8 cellular contexts compared by ENCODE assay signal in genomic region chr15:41416742-41417417, GRCh38. TPM values are rescaled to one million over a fixed set of nuclear protein-coding genes. Genes with fewer than 3 reads are reported as not detected.
DNase-seq lines count a peak whose midpoint lies in the region; ATAC-seq, FAIRE-seq and TF ChIP-seq lines count a peak whose summit lies in the region.

Gene RTF1, plus strand, starts transcription at chr15:41417095. Its CDS starts 21 bp downstream, at chr15:41417116.

- H3K4me1 ChIP-seq in kidney (ENCODE audit: control insufficient read depth in 1 of 2, insufficient read depth in 1 of 2, low read depth in 1 of 2, low read length in 2 of 2), result peaks cover 6 to 10% of the 10 kb centered on the region in 2 donors

- H3K27ac ChIP-seq in kidney (ENCODE audit: low read depth in 2 of 2, low read length in 2 of 2), result peak within 1 kb of the TSS; percentile 71 to 81

- no peak for FAIRE-seq in kidney (lab: Jason Lieb, UNC)

- no peak for TF ChIP-seq CTCF in kidney (IDR thresholded peaks at IDR 0.05; ENCODE audit: borderline replicate concordance, extremely low read depth, insufficient read depth)

- no peaks in the 10 kb centered on the region for H3K36me3 ChIP-seq in kidney (ENCODE audit: control insufficient read depth in 1 of 2, insufficient read depth in 2 of 2, low read length in 2 of 2)

- intact Hi-C loops in kidney (cut with DNase I), result no loop called here

- no peaks in the 10 kb centered on the region for H3K9me3 ChIP-seq in kidney (ENCODE audit: control insufficient read depth in 1 of 2, low read length in 2 of 2)

- peak within 1 kb of the TSS; percentile 93 to 98 for H3K4me3 ChIP-seq in kidney (ENCODE audit: low read length in 2 of 2)

- peak; percentile 85 for ATAC-seq in GM19023 (IDR thresholded peaks at IDR 0.05; ENCODE audit: unreplicated experiment)
- peak; percentile 74 for ATAC-seq in HG03196 (IDR thresholded peaks at IDR 0.05; ENCODE audit: unreplicated experiment)

- H3K9ac ChIP-seq in kidney (ENCODE audit: low read length in 2 of 2), result peak within 1 kb of the TSS; percentile 90 to 95

- DNase-seq in AG08396 (ENCODE audit: low spot score), result peak; percentile 99
- DNase-seq in NCI-H510A (lab: John Stamatoyannopoulos, UW), result peak; percentile 45
- peak; percentile 95 for DNase-seq in activated CD4-positive, alpha-beta T cell treated with anti-CD3 and anti-CD28 coated beads for 1 hour
- peak; percentile 67 to 81 for DNase-seq in cerebellar nuclear complex (lab: John Stamatoyannopoulos, UW)
- DNase-seq in kidney, result peak; percentile 98
- DNase-seq in stimulated activated CD4-positive, alpha-beta T cell treated with anti-CD3 and anti-CD28 coated beads, Interleukin-15, amount 100 ng/mL, for 1 hour (ENCODE audit: low read depth in 1 of 2, low spot score in 1 of 2), result peak; percentile 97 to 99

RNA-seq across cellular contexts. Expression of gene RTF1, which starts in this region (rescaled TPM):
- total RNA-seq in kidney, result 29.7 TPM
- polyA plus RNA-seq in kidney (ENCODE audit: insufficient read depth, low read depth, low replicate concordance), result 14.8 TPM

Comparison
In these comparisons a context has a peak if more than half of its experiments do, and no peak if none do; other contexts are left out.
1. Peak in every context shown above with its lines: DNase-seq, ATAC-seq, H3K4me3 ChIP-seq and H3K27ac ChIP-seq.
2. DNase-seq: peak in every context shown above with its lines; median percentile 99 in AG08396; 98 in kidney; 98 in stimulated activated CD4-positive, alpha-beta T cell treated with anti-CD3 and anti-CD28 coated beads, Interleukin-15, amount 100 ng/mL, for 1 hour; 95 in activated CD4-positive, alpha-beta T cell treated with anti-CD3 and anti-CD28 coated beads for 1 hour; 74 in cerebellar nuclear complex; 45 in NCI-H510A.